ENCODE assay signal across 16 cellular contexts in the genomic region with DNA sequence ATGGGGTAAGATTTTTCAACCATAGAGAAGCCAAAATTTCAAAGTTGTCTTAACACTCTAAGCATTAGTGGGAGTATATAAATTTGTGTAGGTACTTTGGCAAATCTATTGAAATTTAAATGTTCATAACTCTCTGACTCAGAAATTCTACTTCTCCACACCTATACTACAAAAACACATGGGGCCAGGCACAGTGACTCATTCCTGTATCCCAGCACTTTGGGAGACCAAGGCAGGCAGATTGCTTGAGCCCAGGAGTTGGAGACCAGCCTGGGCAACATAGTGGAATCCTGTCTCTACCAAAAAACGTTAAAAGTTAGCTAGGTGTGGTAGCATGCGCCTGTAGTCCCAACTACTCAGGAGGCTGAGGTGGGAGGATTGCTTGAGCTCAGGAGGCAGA. TPM values are rescaled to one million over a fixed set of nuclear protein-coding genes. Genes with fewer than 3 reads are reported as not detected.
DNase-seq lines count a peak whose midpoint lies in the region; ATAC-seq and TF ChIP-seq lines count a peak whose summit lies in the region.
"Had no signal": no experiment of that assay in that cellular context is flagged by ENCODE, and none has a peak within 500 bp of the region (broad histone marks: within the 10 kb centered on the region; RNA-seq: fewer than 3 reads in every experiment).

No MANE protein-coding gene starts in this region.

- BruUV-seq in PC-3 (replicated peaks; lab: Mats Ljungman, UMichigan) (no TSS peak), mammary epithelial cell (replicated peaks; lab: Mats Ljungman, UMichigan) (no TSS peak)

- H4K20me1 ChIP-seq in PC-3 (ENCODE audit: low read length) (no peaks in the 10 kb centered on the region), mammary epithelial cell (ENCODE audit: insufficient read depth, low read length) (no peaks in the 10 kb centered on the region)
- H4K20me1 ChIP-seq: BLaER1 had no signal

- 0 out of 2 replicates have a peak, but pooled peaks cover 3% of the 10 kb centered on the region for H3K9me2 ChIP-seq in PC-3 (replicated peaks; ENCODE audit: low read length)

- H2AFZ ChIP-seq in PC-3 (ENCODE audit: low read length) (no peak overlapping the region), mammary epithelial cell (ENCODE audit: low read depth, low read length) (no peak overlapping the region)
- H2AFZ ChIP-seq: GM23338 had no signal

- H3K4me2 ChIP-seq in PC-3 (ENCODE audit: low read length) (no peak overlapping the region), mammary epithelial cell (ENCODE audit: insufficient read depth, low read depth, low read length) (no peak overlapping the region)
- H3K4me2 ChIP-seq: BLaER1, GM23338 had no signal

- H3K27me3 ChIP-seq in PC-3 (ENCODE audit: low read length) (no peaks in the 10 kb centered on the region), mammary epithelial cell (ENCODE audit: insufficient read depth, low read length) (no peaks in the 10 kb centered on the region), foreskin keratinocyte (no peaks in the 10 kb centered on the region)
- H3K27me3 ChIP-seq: BLaER1 had no signal

- peak; percentile 31 for ATAC-seq in PC-3
- ATAC-seq in esophagus mucosa = peak; percentile 25
- ATAC-seq in foreskin keratinocyte = peak; percentile 77
- ATAC-seq in HG03469 (IDR thresholded peaks at IDR 0.05; ENCODE audit: unreplicated experiment) = no peak
- ATAC-seq: CD8-positive, alpha-beta T cell; GM23338; HCT116 had no signal

- H3K4me3 ChIP-seq in PC-3 (ENCODE audit: low read length) = no peak overlapping the region
- no peak overlapping the region for H3K4me3 ChIP-seq in mammary epithelial cell (replicated peaks in 1 of 3; ENCODE audit: insufficient read depth in 1 of 3, low read depth in 2 of 3, low read length in 3 of 3)
- H3K4me3 ChIP-seq: BLaER1, GM23338 had no signal

- H3K9ac ChIP-seq in PC-3 (ENCODE audit: low read length) = no peak overlapping the region
- H3K9ac ChIP-seq in mammary epithelial cell (ENCODE audit: insufficient read depth, low read length) = no peak overlapping the region
- H3K9ac ChIP-seq: BLaER1 had no signal

- CTCF ChIA-PET in PC-3 (lab: Charles Lee) = no interaction called here
- CTCF ChIA-PET in mammary epithelial cell (lab: Charles Lee; ENCODE audit: low non-redundant PET) = no interaction called here

- in situ Hi-C loops in mammary epithelial cell (cut with MboI; ENCODE audit: low sequenced_read_pairs in 2 of 2) = no loop called here

- H3K79me2 ChIP-seq in PC-3 (ENCODE audit: low read length) (no peaks in the 10 kb centered on the region), mammary epithelial cell (ENCODE audit: insufficient read depth, low read length) (no peaks in the 10 kb centered on the region)

- H3K9me3 ChIP-seq in PC-3 (ENCODE audit: low read length) (no peaks in the 10 kb centered on the region), mammary epithelial cell (replicated peaks; ENCODE audit: insufficient read depth, low read length) (no peaks in the 10 kb centered on the region)
- H3K9me3 ChIP-seq: BLaER1, Caco-2 had no signal

- no peaks in the 10 kb centered on the region for H3F3A ChIP-seq in PC-3 (ENCODE audit: low read length, unreplicated experiment)

- TF ChIP-seq CTCF in PC-3 (conservative IDR thresholded peaks at IDR 0.05; ENCODE audit: low read depth, low read length) (no peak), mammary epithelial cell (conservative IDR thresholded peaks at IDR 0.05 in 1 of 2, IDR thresholded peaks at IDR 0.05 in 1 of 2; ENCODE audit: extremely low read depth in 1 of 2, insufficient read depth in 1 of 2, low read depth in 1 of 2, low read length in 2 of 2) (no peak), foreskin keratinocyte (conservative IDR thresholded peaks at IDR 0.05) (no peak)

- 75% methylated on average over 2 of the region's 2 CpGs for WGBS in mammary epithelial cell (ENCODE audit: low coverage, missing lambda C conversion rate)

- peak; percentile 31 for DNase-seq in PC-3
- DNase-seq in mammary epithelial cell = peak; percentile 41
- DNase-seq in foreskin keratinocyte = peak in 1 of 2 donors; percentile 55
- DNase-seq in hepatic stellate cell (ENCODE audit: low spot score) = no peak
- DNase-seq: Caco-2; CD4-positive, CD25-positive, alpha-beta regulatory T cell; CD8-positive, alpha-beta T cell; DMS153; DND-41; H9 had no signal

- H3K27ac ChIP-seq in PC-3 (ENCODE audit: low read length) (no peak overlapping the region), mammary epithelial cell (ENCODE audit: insufficient read depth, low read depth, low read length) (no peak overlapping the region), foreskin keratinocyte (no peak overlapping the region)
- H3K27ac ChIP-seq: BLaER1, C4-2B had no signal

- POLR2A ChIA-PET in PC-3 (lab: Charles Lee; ENCODE audit: unreplicated experiment) = no interaction called here

- dilution Hi-C loops in mammary epithelial cell (cut with HindIII; ENCODE audit: low sequenced_read_pairs) = no loop called here

- H3K36me3 ChIP-seq in PC-3 (ENCODE audit: low read depth, low read length) (no peaks in the 10 kb centered on the region), mammary epithelial cell (ENCODE audit: insufficient read depth, low read length) (no peaks in the 10 kb centered on the region)
- H3K36me3 ChIP-seq: BLaER1 had no signal

- H3K4me1 ChIP-seq in PC-3 (ENCODE audit: insufficient read depth, low read length) (no peaks in the 10 kb centered on the region), mammary epithelial cell (ENCODE audit: insufficient read depth, low read length) (no peaks in the 10 kb centered on the region), foreskin keratinocyte (no peaks in the 10 kb centered on the region)
- H3K4me1 ChIP-seq: BLaER1, Caco-2 had no signal

- intact Hi-C loops in PC-3 (cut with micrococcal nuclease) = no loop called here
- intact Hi-C loops in mammary epithelial cell (cut with micrococcal nuclease) = no loop called here

RNA-seq across cellular contexts. Expression of gene RAVER2, which starts 41.3 kb away (rescaled TPM):
- total RNA-seq in PC-3 (2014; rRNA removed) (11.4 and 12.2 TPM in 2 replicates), mammary epithelial cell (10 to 100 TPM in 1 of 2 donors, 1 to 10 TPM in 1; 9.7 to 15.8 TPM), esophagus mucosa (6.1 TPM), foreskin keratinocyte (8.4 and 10.5 TPM in 2 replicates)
- polyA plus RNA-seq in mammary epithelial cell (8.1 TPM), foreskin keratinocyte (2.7 and 4.3 TPM in 2 replicates)
- polyA minus RNA-seq in mammary epithelial cell = 2.5 TPM
